ENCODE assay signal across 17 cellular contexts in the genomic region with DNA sequence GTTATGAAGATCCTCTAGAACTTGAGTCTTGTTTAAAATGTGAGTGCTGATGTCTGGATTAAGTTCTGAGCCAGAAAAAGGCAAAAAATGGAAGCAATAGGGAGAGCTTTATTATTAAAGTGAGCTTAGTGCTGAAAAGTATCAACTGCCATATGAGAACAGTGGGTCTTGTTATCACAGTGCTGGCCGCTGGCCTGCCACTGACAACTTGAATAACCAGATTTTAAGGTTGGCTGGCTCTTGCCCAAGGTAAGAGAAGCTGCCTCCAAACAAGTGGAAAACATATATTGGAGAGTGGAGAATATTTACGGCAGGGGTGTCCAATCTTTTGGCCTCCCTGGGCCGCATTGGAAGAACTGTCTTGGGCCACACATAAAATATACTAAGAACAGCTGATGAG. TPM values are rescaled to one million over a fixed set of nuclear protein-coding genes. Genes with fewer than 3 reads are reported as not detected.
A peak's percentile ranks its signal among the peaks of the same experiment; 100 is the strongest.
DNase-seq lines count a peak whose midpoint lies in the region; ATAC-seq and TF ChIP-seq lines count a peak whose summit lies in the region.
"Had no signal": no experiment of that assay in that cellular context is flagged by ENCODE, and none has a peak within 500 bp of the region (broad histone marks: within the 10 kb centered on the region; RNA-seq: fewer than 3 reads in every experiment).

No MANE protein-coding gene starts in this region.

- intact Hi-C loops in Right ventricle myocardium superior (cut with DNase I) (no loop called here), cardiac septum (cut with DNase I) (no loop called here), upper lobe of right lung (cut with DNase I) (no loop called here)

- H3K36me3 Mint-ChIP-seq in chondrocyte (ENCODE audit: low read depth), result peaks cover 6% of the 10 kb centered on the region

- no peak overlapping the region for H3K4me3 ChIP-seq in epithelial cell of esophagus (ENCODE audit: low read length)
- no peak overlapping the region for H3K4me3 ChIP-seq in upper lobe of right lung
- H3K4me3 ChIP-seq: A549, HAP-1 had no signal

- TF ChIP-seq CTCF in epithelial cell of esophagus (IDR thresholded peaks at IDR 0.05; ENCODE audit: insufficient read depth, low read depth, low read length, missing control alignments), result no peak
- no peak for TF ChIP-seq CTCF in upper lobe of right lung (IDR thresholded peaks at IDR 0.05)
- no peak for TF ChIP-seq CTCF in chondrocyte (IDR thresholded peaks at IDR 0.05)

- H3K27ac ChIP-seq in upper lobe of right lung, result no peak overlapping the region

- H3K4me1 Mint-ChIP-seq in chondrocyte (ENCODE audit: low read depth), result peaks cover 23% of the 10 kb centered on the region

- H3K27ac Mint-ChIP-seq in chondrocyte (ENCODE audit: unreplicated experiment), result no peak overlapping the region

- no peaks in the 10 kb centered on the region for H3K36me3 ChIP-seq in upper lobe of right lung

- H3K9me3 ChIP-seq in upper lobe of right lung, result no peaks in the 10 kb centered on the region
- H3K9me3 ChIP-seq: A549, Caco-2, HAP-1 had no signal

- DNase-seq in Right ventricle myocardium superior (peak; percentile 49), cardiac septum (ENCODE audit: low spot score) (no peak), epithelial cell of esophagus (ENCODE audit: low read depth) (peak; percentile 34), mucosa of gallbladder (ENCODE audit: low spot score) (peak; percentile 21), upper lobe of right lung (no peak), chondrocyte (ENCODE audit: low spot score) (no peak)
- DNase-seq: Caco-2; IMR-90; MV-4-11; NCI-H1417 treated with DMSO at 0.1 percent for 48 hours; NCI-H2029 treated with DMSO at 0.1 percent for 48 hours; NCI-H524 treated with DMSO at 0.1 percent for 48 hours; NK-92 treated with Interleukin-12 subunit alpha and Interleukin-12 subunit beta, amount 100 ng/mL, for 24 hours had no signal

- no peaks in the 10 kb centered on the region for H3K27me3 Mint-ChIP-seq in chondrocyte (ENCODE audit: low read depth)

- H3K27me3 ChIP-seq in upper lobe of right lung, result no peaks in the 10 kb centered on the region

- no peaks in the 10 kb centered on the region for H3K9me3 Mint-ChIP-seq in chondrocyte (ENCODE audit: low read depth)

- ATAC-seq in Right ventricle myocardium superior (ENCODE audit: poor library complexity), result peak; percentile 75
- peak; percentile 47 for ATAC-seq in upper lobe of right lung
- no peak for ATAC-seq in HG03342 (IDR thresholded peaks at IDR 0.05; ENCODE audit: unreplicated experiment)
- no peak for ATAC-seq in HG02981 (IDR thresholded peaks at IDR 0.05; ENCODE audit: unreplicated experiment)
- ATAC-seq: A549 had no signal

- no peak overlapping the region for H3K4me3 Mint-ChIP-seq in chondrocyte (ENCODE audit: unreplicated experiment)

- no peaks in the 10 kb centered on the region for H3K4me1 ChIP-seq in upper lobe of right lung
- H3K4me1 ChIP-seq: Caco-2, HAP-1 had no signal

RNA-seq across cellular contexts. Expression of gene NUFIP1, which starts 33.9 kb away (rescaled TPM):
- total RNA-seq in Right ventricle myocardium superior (2.6 TPM), cardiac septum (2.9 TPM), mucosa of gallbladder (3.4 TPM), upper lobe of right lung (4.2 TPM), chondrocyte (4.7 to 6.4 TPM (median 5.1 TPM) in 3 replicates)

RNA-seq across cellular contexts. Expression of gene GPALPP1, which starts 33.9 kb away (rescaled TPM):
- total RNA-seq in Right ventricle myocardium superior, result 9.4 TPM
- 14.5 TPM for total RNA-seq in cardiac septum
- total RNA-seq in mucosa of gallbladder, result 20.1 TPM
- 24.4 TPM for total RNA-seq in upper lobe of right lung
- total RNA-seq in chondrocyte, result 19.3 to 30.8 TPM (median 21.5 TPM) in 3 replicates

Comparison
In these comparisons a context has a peak if more than half of its experiments do, and no peak if none do; other contexts are left out.
1. DNase-seq: peak in Right ventricle myocardium superior (single experiment), epithelial cell of esophagus (single experiment) and mucosa of gallbladder (single experiment); none in cardiac septum (single experiment), upper lobe of right lung (single experiment) and chondrocyte (single experiment).
2. ATAC-seq: peak in Right ventricle myocardium superior (single experiment) and upper lobe of right lung (single experiment); none in HG03342 (single experiment) and HG02981 (single experiment).